ENCODE assay signal across 8 cellular contexts in the genomic region with DNA sequence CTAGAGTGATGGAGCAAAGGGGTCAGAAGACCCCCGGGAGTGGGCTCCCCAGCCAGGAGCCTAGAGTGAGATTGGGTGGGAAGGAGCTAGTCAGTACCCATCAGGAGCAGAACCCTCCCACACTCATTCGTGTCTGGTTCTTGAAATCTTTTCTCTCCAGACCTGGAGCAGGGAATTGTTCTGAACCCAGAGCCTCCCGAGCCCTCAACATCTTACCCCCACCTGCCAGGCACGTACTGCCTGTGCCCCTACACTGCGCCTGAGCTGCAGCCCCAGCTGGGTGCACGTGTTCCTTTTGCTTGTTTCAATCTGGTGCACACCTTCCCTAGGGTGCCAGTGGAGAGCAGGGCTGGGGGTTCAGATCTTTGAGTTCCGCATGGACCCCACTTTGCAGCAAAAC.
"Had no signal": no experiment of that assay in that cellular context is flagged by ENCODE, and none has a peak within 500 bp of the region (broad histone marks: within the 10 kb centered on the region; RNA-seq: fewer than 3 reads in every experiment).

No MANE protein-coding gene starts in this region.

- H3K4me3 ChIP-seq: GM23248, HAP-1 had no signal

- H3K9me3 ChIP-seq: HAP-1 had no signal

- DNase-seq: GM23248, GOT3, H7, HFFc6, IMR-90 had no signal

- FAIRE-seq: HTR-8/SVneo had no signal

- H3K9ac ChIP-seq: GM23248 had no signal

- H3K4me1 ChIP-seq: HAP-1 had no signal

- ATAC-seq: HCT116 had no signal

- H2AFZ ChIP-seq: GM23248 had no signal

- H3K27ac ChIP-seq: GM23248 had no signal

- H3K36me3 ChIP-seq: HAP-1 had no signal
